ENCODE assay signal across 27 cellular contexts in the genomic region with DNA sequence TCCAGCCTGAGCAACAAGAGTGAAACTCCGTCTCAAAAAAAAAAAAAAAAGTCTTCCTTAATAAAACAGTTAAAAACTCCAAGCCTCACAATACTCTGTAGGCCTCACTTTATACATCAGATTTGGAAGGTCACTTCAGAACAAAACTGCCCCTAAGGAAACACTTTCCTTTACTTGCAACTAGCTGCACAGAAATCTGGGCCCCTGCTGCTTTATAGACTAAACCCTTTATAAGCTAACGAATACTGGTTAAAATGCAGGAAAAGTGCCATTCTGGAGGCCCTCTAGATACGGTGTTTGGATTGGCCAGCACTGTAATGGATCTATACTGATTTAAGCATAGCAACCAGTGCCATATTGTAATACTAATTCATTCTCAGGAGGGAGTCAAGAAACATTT. TPM values are rescaled to one million over a fixed set of nuclear protein-coding genes. Genes with fewer than 3 reads are reported as not detected.
"Had no signal": no experiment of that assay in that cellular context is flagged by ENCODE, and none has a peak within 500 bp of the region (broad histone marks: within the 10 kb centered on the region; RNA-seq: fewer than 3 reads in every experiment).

No MANE protein-coding gene starts in this region.

- H3K27me3 ChIP-seq: heart left ventricle, right atrium auricular region, sigmoid colon had no signal

- H3K27ac Mint-ChIP-seq: endodermal cell, nephron progenitor cell had no signal

- H3K4me3 Mint-ChIP-seq: endodermal cell, nephron progenitor cell had no signal

- H3K9me3 ChIP-seq: heart left ventricle, right atrium auricular region, sigmoid colon, stomach, thoracic aorta, transverse colon had no signal

- H3K27ac ChIP-seq: coronary artery, right atrium auricular region, sigmoid colon, skin epidermis, stomach, thoracic aorta, transverse colon had no signal

- H3K36me3 ChIP-seq: thoracic aorta, transverse colon had no signal

- DNase-seq: effector CD4-positive, alpha-beta T cell; endodermal cell; foreskin melanocyte; heart left ventricle; hippocampal formation; mesendoderm; nephron progenitor cell; stimulated activated naive CD4-positive, alpha-beta T cell; stomach; substantia nigra; transverse colon had no signal

- H3K4me3 ChIP-seq: coronary artery, heart left ventricle, right atrium auricular region, sigmoid colon, skin epidermis, stomach, thoracic aorta, transverse colon had no signal

RNA-seq across cellular contexts. Expression of a gene that starts 1.5 kb away (rescaled TPM):
- total RNA-seq: glomerular endothelial cell, kidney epithelial cell, lung microvascular endothelial cell, myocyte, sigmoid colon, stomach had no signal

RNA-seq across cellular contexts. Expression of a gene that starts 14.1 kb away (rescaled TPM):
- total RNA-seq: chondrocyte, dermis microvascular lymphatic vessel endothelial cell, endodermal cell, glomerular endothelial cell, heart left ventricle, kidney epithelial cell, liver, lung microvascular endothelial cell, mucosa of gallbladder, myocyte, osteocyte, right atrium auricular region, sigmoid colon, stomach, thoracic aorta, transverse colon, ureter had no signal
- polyA plus RNA-seq: esophagus, heart left ventricle, liver, sigmoid colon, stomach had no signal

RNA-seq across cellular contexts. Expression of a gene that starts 23.7 kb away (rescaled TPM):
- total RNA-seq: chondrocyte, dermis microvascular lymphatic vessel endothelial cell, endodermal cell, glomerular endothelial cell, kidney epithelial cell, lung microvascular endothelial cell, myocyte, osteocyte, right atrium auricular region, sigmoid colon, stomach, thoracic aorta, transverse colon had no signal
